In genomic region chr1:12760256-12760795, GRCh38 we compare ENCODE assay signal across 1 cellular context.
TF ChIP-seq lines count a peak whose summit lies in the region.

No MANE protein-coding gene starts in this region.

TF ChIP-seq in HepG2, 621 proteins besides CTCF, POLR2A, EP300 and RAD21:
- TF ChIP-seq NAIF1 (CRISPR knock-in tag; IDR thresholded peaks at IDR 0.05; ENCODE audit: borderline replicate concordance) = no peak
- peak; percentile 15; the same call in 1 of the 2 replicates for TF ChIP-seq ZNF687 (CRISPR knock-in tag; IDR thresholded peaks at IDR 0.05)
- TF ChIP-seq XRCC5 (optimal IDR thresholded peaks at IDR 0.05; ENCODE audit: low read length) = peak; percentile 35
